9 cellular contexts compared by ENCODE assay signal in the genomic region with DNA sequence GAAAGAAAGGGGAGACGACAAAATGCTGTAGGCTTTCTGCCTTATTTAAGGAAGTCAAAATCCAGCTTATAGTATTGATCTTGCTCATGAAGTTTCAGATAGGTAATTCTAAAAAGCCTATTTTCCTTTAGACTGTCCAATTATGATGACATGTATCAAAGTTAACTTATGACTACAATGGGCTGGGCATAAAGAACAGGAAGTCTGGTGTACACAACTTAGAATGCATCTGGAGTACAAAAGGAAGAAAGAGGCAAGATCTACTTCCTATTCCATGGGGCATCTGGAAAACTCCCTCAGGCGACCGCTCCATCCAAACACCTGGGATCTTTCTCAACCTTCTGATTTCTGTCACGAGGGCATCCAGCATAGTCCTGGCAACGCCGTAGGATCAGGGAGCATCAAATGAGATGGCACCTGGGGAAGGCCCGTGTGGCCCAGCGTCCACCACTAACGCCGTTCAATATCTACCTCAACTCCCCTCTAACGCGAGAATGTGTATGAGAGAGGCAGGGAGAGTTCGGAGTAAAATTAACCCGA. TPM values are rescaled to one million over a fixed set of nuclear protein-coding genes. Genes with fewer than 3 reads are reported as not detected.
A peak's percentile ranks its signal among the peaks of the same experiment; 100 is the strongest.
DNase-seq lines count a peak whose midpoint lies in the region; ATAC-seq and TF ChIP-seq lines count a peak whose summit lies in the region.
"Had no signal": no experiment of that assay in that cellular context is flagged by ENCODE, and none has a peak within 500 bp of the region (broad histone marks: within the 10 kb centered on the region; RNA-seq: fewer than 3 reads in every experiment).

No MANE protein-coding gene starts in this region.

- no peaks in the 10 kb centered on the region for H3K9me3 ChIP-seq in CD8-positive, alpha-beta memory T cell (ENCODE audit: low read length)
- H3K9me3 ChIP-seq in iPS-18c (ENCODE audit: control insufficient read depth, insufficient read depth, low read length) (no peaks in the 10 kb centered on the region), suprapubic skin (no peaks in the 10 kb centered on the region)

- H3K27me3 ChIP-seq in CD8-positive, alpha-beta memory T cell (ENCODE audit: insufficient read depth, low read length, poor library complexity, severe bottlenecking), result no peaks in the 10 kb centered on the region
- no peaks in the 10 kb centered on the region for H3K27me3 ChIP-seq in suprapubic skin

- H3K36me3 Mint-ChIP-seq in CD8-positive, alpha-beta memory T cell, result peaks cover 0 to 21% (median 3%) of the 10 kb centered on the region in 3 donors
- H3K36me3 Mint-ChIP-seq in activated naive CD8-positive, alpha-beta T cell treated with anti-CD3 and anti-CD28 coated beads for 36 hours, result peaks cover 66% of the 10 kb centered on the region

- H3K4me3 ChIP-seq in CD8-positive, alpha-beta memory T cell (ENCODE audit: low read length), result peak overlapping the region; percentile 77
- peak overlapping the region; percentile 91 for H3K4me3 ChIP-seq in Jurkat, Clone E6-1 (ENCODE audit: low read length)
- peak overlapping the region; percentile 43; the same call in 1 of the 2 replicates for H3K4me3 ChIP-seq in iPS-18c (ENCODE audit: insufficient read depth, low read depth, low read length)
- peak overlapping the region; percentile 78 for H3K4me3 ChIP-seq in suprapubic skin

- peaks cover 0 to 2% (median 0%) of the 10 kb centered on the region in 5 donors for H3K9me3 Mint-ChIP-seq in CD8-positive, alpha-beta memory T cell
- H3K9me3 Mint-ChIP-seq in activated naive CD8-positive, alpha-beta T cell treated with anti-CD3 and anti-CD28 coated beads for 36 hours, result no peaks in the 10 kb centered on the region

- H3K27ac ChIP-seq in CD8-positive, alpha-beta memory T cell (ENCODE audit: low read depth, low read length), result peak overlapping the region; percentile 64
- no peak overlapping the region for H3K27ac ChIP-seq in suprapubic skin

- DNase-seq in CD8-positive, alpha-beta memory T cell, result no peak
- DNase-seq in Jurkat, Clone E6-1 (ENCODE audit: low read depth, low spot score), result peak; percentile 32
- DNase-seq in activated naive CD8-positive, alpha-beta T cell treated with anti-CD3 and anti-CD28 coated beads for 36 hours, result no peak
- DNase-seq in suprapubic skin (ENCODE audit: low spot score in 2 of 2), result no peak
- no peak for DNase-seq in activated effector memory CD4-positive, alpha-beta T cell treated with anti-CD3 and anti-CD28 coated beads, Interleukin-2, amount 50 U/mL, for 16 hours

- POLR2A ChIA-PET in CD8-positive, alpha-beta memory T cell (lab: Charles Lee), result no interaction called here

- ATAC-seq in GM19467 (IDR thresholded peaks at IDR 0.05; ENCODE audit: unreplicated experiment) (peak; percentile 8), GM18870 (IDR thresholded peaks at IDR 0.05; ENCODE audit: unreplicated experiment) (no peak)

- TF ChIP-seq POLR2A in suprapubic skin (IDR thresholded peaks at IDR 0.05), result no peak

- no peaks in the 10 kb centered on the region for H3K36me3 ChIP-seq in CD8-positive, alpha-beta memory T cell (ENCODE audit: insufficient read depth, low read length)
- no peaks in the 10 kb centered on the region for H3K36me3 ChIP-seq in suprapubic skin

- no peaks in the 10 kb centered on the region for H3K27me3 Mint-ChIP-seq in CD8-positive, alpha-beta memory T cell
- H3K27me3 Mint-ChIP-seq in activated naive CD8-positive, alpha-beta T cell treated with anti-CD3 and anti-CD28 coated beads for 36 hours, result no peaks in the 10 kb centered on the region

- no peak for TF ChIP-seq CTCF in suprapubic skin (IDR thresholded peaks at IDR 0.05)

- peaks cover 35% of the 10 kb centered on the region for H3K4me1 ChIP-seq in CD8-positive, alpha-beta memory T cell (ENCODE audit: insufficient read depth, low read length)
- H3K4me1 ChIP-seq in suprapubic skin, result peaks cover 22% of the 10 kb centered on the region

- WGBS in suprapubic skin, result 57% methylated on average over 14 of the region's 14 CpGs

- H3K27ac Mint-ChIP-seq in CD8-positive, alpha-beta memory T cell, result peak overlapping the region; percentile 68 to 96 (median 94)
- peak overlapping the region; percentile 88 for H3K27ac Mint-ChIP-seq in activated naive CD8-positive, alpha-beta T cell treated with anti-CD3 and anti-CD28 coated beads for 36 hours

- peaks cover 43 to 69% (median 53%) of the 10 kb centered on the region in 3 donors for H3K4me1 Mint-ChIP-seq in CD8-positive, alpha-beta memory T cell
- peaks cover 50% of the 10 kb centered on the region for H3K4me1 Mint-ChIP-seq in activated naive CD8-positive, alpha-beta T cell treated with anti-CD3 and anti-CD28 coated beads for 36 hours

- TF ChIP-seq EP300 in suprapubic skin (IDR thresholded peaks at IDR 0.05), result no peak

- peak overlapping the region; percentile 86 to 96 (median 93) for H3K4me3 Mint-ChIP-seq in CD8-positive, alpha-beta memory T cell
- peak overlapping the region; percentile 92 for H3K4me3 Mint-ChIP-seq in activated naive CD8-positive, alpha-beta T cell treated with anti-CD3 and anti-CD28 coated beads for 36 hours

- CTCF ChIA-PET in CD8-positive, alpha-beta memory T cell (lab: Charles Lee), result no interaction called here

RNA-seq across cellular contexts. Expression of a gene that starts 0.5 kb away (rescaled TPM):
- total RNA-seq in CD8-positive, alpha-beta memory T cell, result 10 to 100 TPM; 10.1 to 11.7 TPM
- 8.5 TPM for polyA plus RNA-seq in CD8-positive, alpha-beta memory T cell
- polyA plus RNA-seq in Jurkat, Clone E6-1 (2012; ENCODE audit: insufficient read depth, insufficient read length), result 20.0 TPM
- total RNA-seq in activated naive CD8-positive, alpha-beta T cell treated with anti-CD3 and anti-CD28 coated beads for 36 hours, result 10 to 100 TPM; 11.2 to 12.8 TPM
- 1 to 10 TPM; 4.5 to 10.0 (median 7.1) TPM for total RNA-seq in suprapubic skin

RNA-seq across cellular contexts. Expression of a gene that starts 31.5 kb away (rescaled TPM):
- total RNA-seq in CD8-positive, alpha-beta memory T cell, result not detected
- polyA plus RNA-seq in CD8-positive, alpha-beta memory T cell, result not detected
- not detected for polyA plus RNA-seq in Jurkat, Clone E6-1 (2012; ENCODE audit: insufficient read depth, insufficient read length)
- not detected for total RNA-seq in activated naive CD8-positive, alpha-beta T cell treated with anti-CD3 and anti-CD28 coated beads for 36 hours
- not detected for total RNA-seq in suprapubic skin
- total RNA-seq: RPMI7951 had no signal

RNA-seq across cellular contexts. Expression of a gene that starts 33.2 kb away (rescaled TPM):
- total RNA-seq in CD8-positive, alpha-beta memory T cell, result 1 to 10 TPM; 1.6 to 1.8 TPM
- 1.6 TPM for polyA plus RNA-seq in CD8-positive, alpha-beta memory T cell
- polyA plus RNA-seq in Jurkat, Clone E6-1 (2012; ENCODE audit: insufficient read depth, insufficient read length), result 1.5 TPM
- 1 to 10 TPM; 1.7 to 2.0 TPM for total RNA-seq in activated naive CD8-positive, alpha-beta T cell treated with anti-CD3 and anti-CD28 coated beads for 36 hours
- 1 to 10 TPM in 1 of 4 donors, under 1 TPM in 2, not detected in 1; 0.26 to 2.7 (median 0.81) TPM for total RNA-seq in suprapubic skin
